Comparison of ENCODE assay signal across 23 cellular contexts in the genomic region with DNA sequence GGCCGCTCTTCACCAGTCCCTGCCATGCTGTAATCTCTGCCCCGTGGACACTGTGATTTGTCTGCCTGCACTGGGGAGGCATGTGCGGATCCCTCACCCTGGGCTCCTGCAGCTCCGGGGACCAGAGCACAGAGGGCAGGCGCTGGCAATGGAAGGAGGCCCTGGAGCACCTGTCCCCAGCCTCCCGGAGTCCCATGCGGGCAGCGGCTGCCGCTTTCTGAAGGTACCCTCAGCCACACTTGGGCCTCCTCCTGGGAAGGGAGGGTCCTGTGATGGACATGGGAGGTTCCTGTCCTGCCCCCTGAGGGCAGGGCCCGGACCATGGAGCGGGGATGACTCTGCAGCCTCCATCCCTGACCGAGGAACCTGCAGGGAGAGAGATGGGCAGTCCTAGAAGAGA.
"Had no signal": no experiment of that assay in that cellular context is flagged by ENCODE, and none has a peak within 500 bp of the region (broad histone marks: within the 10 kb centered on the region; RNA-seq: fewer than 3 reads in every experiment).

No MANE protein-coding gene starts in this region.

- H3K4me3 ChIP-seq: colonic mucosa, coronary artery, esophagus muscularis mucosa, esophagus squamous epithelium, gastrocnemius medialis, gastroesophageal sphincter, heart left ventricle, heart right ventricle had no signal

- H3K27me3 ChIP-seq: colonic mucosa, foreskin keratinocyte, gastrocnemius medialis had no signal

- ATAC-seq: effector memory CD8-positive, alpha-beta T cell; esophagus mucosa; foreskin keratinocyte; gastrocnemius medialis; gastroesophageal sphincter; heart right ventricle had no signal

- H3K27ac ChIP-seq: colonic mucosa, coronary artery, epithelial cell of prostate, esophagus muscularis mucosa, esophagus squamous epithelium, foreskin keratinocyte, gastrocnemius medialis, gastroesophageal sphincter, heart left ventricle, heart right ventricle had no signal

- H3K9me3 ChIP-seq: colonic mucosa, esophagus muscularis mucosa, esophagus squamous epithelium, gastrocnemius medialis, gastroesophageal sphincter, heart left ventricle, heart right ventricle had no signal

- H3K4me1 ChIP-seq: colonic mucosa, esophagus muscularis mucosa, esophagus squamous epithelium, foreskin keratinocyte, gastrocnemius medialis, gastroesophageal sphincter, heart left ventricle, heart right ventricle had no signal

- H3K36me3 ChIP-seq: colonic mucosa, esophagus muscularis mucosa, esophagus squamous epithelium, gastrocnemius medialis, gastroesophageal sphincter, heart left ventricle, heart right ventricle had no signal

- DNase-seq: colonic mucosa; cortex of kidney; dermis blood vessel endothelial cell; effector CD4-positive, alpha-beta T cell; effector CD8-positive, alpha-beta T cell; effector memory CD4-positive, alpha-beta T cell; effector memory CD8-positive, alpha-beta T cell; endodermal cell; erythroblast; esophagus squamous epithelium; foreskin fibroblast; foreskin keratinocyte; foreskin melanocyte; gastrocnemius medialis; glutamatergic neuron; head of caudate nucleus; heart left ventricle; heart right ventricle had no signal
